1 cellular context compared by ENCODE assay signal in the genomic region with DNA sequence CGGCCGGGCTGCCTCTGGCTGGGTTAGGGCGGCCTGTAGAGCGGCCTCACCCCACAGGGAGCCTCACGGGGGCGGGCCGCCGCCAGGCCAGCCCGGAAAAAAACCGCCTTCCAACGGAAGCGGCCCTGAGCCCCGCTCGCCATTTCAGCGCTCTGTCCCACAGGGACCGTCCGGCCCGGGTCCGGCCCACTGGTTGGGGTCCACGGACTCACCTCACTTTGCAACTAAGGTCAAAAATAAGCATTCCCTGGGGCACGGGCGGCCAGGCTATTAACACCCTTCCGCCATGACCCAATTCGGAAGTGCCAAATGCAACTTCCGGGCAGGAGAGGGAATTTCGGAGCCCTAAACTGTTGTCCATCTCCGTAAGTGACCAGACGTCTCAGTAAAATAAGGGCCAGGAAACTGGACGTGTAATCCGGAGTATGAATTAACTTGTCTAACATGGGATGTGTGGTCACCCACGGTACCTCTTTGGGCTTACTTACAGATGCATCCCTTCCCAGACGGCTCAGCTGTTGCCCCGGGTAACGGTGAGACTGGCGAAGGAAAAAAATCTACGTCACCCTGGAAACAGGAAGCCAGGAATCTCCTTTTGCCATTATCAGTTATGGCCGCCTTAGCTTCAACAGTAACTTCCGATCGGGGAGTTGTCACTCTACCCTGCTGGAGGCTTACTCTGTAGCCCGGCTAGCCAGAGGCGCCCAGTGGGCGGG.
TF ChIP-seq lines count a peak whose summit lies in the region.

Gene BBIP1 (minus strand): TSS at position 548 of the 716 bp plus-strand sequence. CDS start 1,023 bp downstream, outside the sequence.

TF ChIP-seq in HEK293, 187 proteins besides CTCF, POLR2A, EP300 and RAD21 (continued from another document and continues in another):
- TF ChIP-seq, protein P1, sequence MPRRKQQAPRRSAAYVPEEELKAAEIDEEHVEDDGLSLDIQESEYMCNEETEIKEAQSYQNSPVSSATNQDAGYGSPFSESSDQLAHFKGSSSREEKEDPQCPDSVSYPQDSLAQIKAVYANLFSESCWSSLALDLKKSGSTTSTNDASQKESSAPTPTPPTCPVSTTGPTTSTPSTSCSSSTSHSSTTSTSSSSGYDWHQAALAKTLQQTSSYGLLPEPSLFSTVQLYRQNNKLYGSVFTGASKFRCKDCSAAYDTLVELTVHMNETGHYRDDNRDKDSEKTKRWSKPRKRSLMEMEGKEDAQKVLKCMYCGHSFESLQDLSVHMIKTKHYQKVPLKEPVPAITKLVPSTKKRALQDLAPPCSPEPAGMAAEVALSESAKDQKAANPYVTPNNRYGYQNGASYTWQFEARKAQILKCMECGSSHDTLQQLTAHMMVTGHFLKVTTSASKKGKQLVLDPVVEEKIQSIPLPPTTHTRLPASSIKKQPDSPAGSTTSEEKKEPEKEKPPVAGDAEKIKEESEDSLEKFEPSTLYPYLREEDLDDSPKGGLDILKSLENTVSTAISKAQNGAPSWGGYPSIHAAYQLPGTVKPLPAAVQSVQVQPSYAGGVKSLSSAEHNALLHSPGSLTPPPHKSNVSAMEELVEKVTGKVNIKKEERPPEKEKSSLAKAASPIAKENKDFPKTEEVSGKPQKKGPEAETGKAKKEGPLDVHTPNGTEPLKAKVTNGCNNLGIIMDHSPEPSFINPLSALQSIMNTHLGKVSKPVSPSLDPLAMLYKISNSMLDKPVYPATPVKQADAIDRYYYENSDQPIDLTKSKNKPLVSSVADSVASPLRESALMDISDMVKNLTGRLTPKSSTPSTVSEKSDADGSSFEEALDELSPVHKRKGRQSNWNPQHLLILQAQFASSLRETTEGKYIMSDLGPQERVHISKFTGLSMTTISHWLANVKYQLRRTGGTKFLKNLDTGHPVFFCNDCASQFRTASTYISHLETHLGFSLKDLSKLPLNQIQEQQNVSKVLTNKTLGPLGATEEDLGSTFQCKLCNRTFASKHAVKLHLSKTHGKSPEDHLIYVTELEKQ (tag by site-specific recombination; IDR thresholded peaks at IDR 0.05; ENCODE audit: borderline replicate concordance): 0 out of 2 replicates have a peak, but pooled peaks have one; percentile 24
- TF ChIP-seq SP2 (tag by site-specific recombination; IDR thresholded peaks at IDR 0.05) (peak; percentile 95), ZNF510 (tag by site-specific recombination; IDR thresholded peaks at IDR 0.05; ENCODE audit: insufficient replicate concordance) (no peak), ZNF16 (tag by site-specific recombination; IDR thresholded peaks at IDR 0.05; ENCODE audit: low read depth) (no peak), ZBTB10 (tag by site-specific recombination; IDR thresholded peaks at IDR 0.05) (peak; percentile 89), MYNN (tag by site-specific recombination; IDR thresholded peaks at IDR 0.05; ENCODE audit: borderline replicate concordance) (peak; percentile 83), ZBTB17 (tag by site-specific recombination; IDR thresholded peaks at IDR 0.05) (peak; percentile 96), ZBTB20 (tag by site-specific recombination; IDR thresholded peaks at IDR 0.05) (peak; percentile 83), KLF9 (tag by site-specific recombination; IDR thresholded peaks at IDR 0.05; ENCODE audit: low read depth) (peak; percentile 73), ZBTB26 (tag by site-specific recombination; optimal IDR thresholded peaks at IDR 0.05) (peak; percentile 39), ZNF2 (tag by site-specific recombination; IDR thresholded peaks at IDR 0.05) (peak; percentile 94), ZNF747 (tag by site-specific recombination; IDR thresholded peaks at IDR 0.05) (no peak), ZNF530 (tag by site-specific recombination; IDR thresholded peaks at IDR 0.05; ENCODE audit: low read depth) (no peak), BCL11B (tag by site-specific recombination; IDR thresholded peaks at IDR 0.05; ENCODE audit: low read depth) (peak; percentile 78; the same call in 1 of the 2 replicates), BCL11A (tag by site-specific recombination; IDR thresholded peaks at IDR 0.05; ENCODE audit: low read depth) (peak; percentile 93), ZXDB (tag by site-specific recombination; IDR thresholded peaks at IDR 0.05) (peak; percentile 93), ZNF157 (tag by site-specific recombination; IDR thresholded peaks at IDR 0.05) (no peak), ZNF558 (tag by site-specific recombination; IDR thresholded peaks at IDR 0.05) (no peak), ZBTB1 (tag by site-specific recombination; IDR thresholded peaks at IDR 0.05) (no peak), ZNF37A (tag by site-specific recombination; IDR thresholded peaks at IDR 0.05) (no peak), HIC1 (tag by site-specific recombination; IDR thresholded peaks at IDR 0.05) (peak; percentile 90), ZNF76 (tag by site-specific recombination; IDR thresholded peaks at IDR 0.05; ENCODE audit: borderline replicate concordance, low read depth) (peak; percentile 86), ZNF174 (tag by site-specific recombination; IDR thresholded peaks at IDR 0.05) (no peak), ZNF501 (tag by site-specific recombination; IDR thresholded peaks at IDR 0.05) (peak; percentile 62; the same call in 1 of the 2 replicates), ZEB2 (tag by site-specific recombination; IDR thresholded peaks at IDR 0.05) (peak; percentile 81; the same call in 1 of the 2 replicates), ZNF610 (tag by site-specific recombination; IDR thresholded peaks at IDR 0.05; ENCODE audit: borderline replicate concordance) (peak; percentile 81; the same call in 1 of the 2 replicates), ZNF555 (tag by site-specific recombination; conservative IDR thresholded peaks at IDR 0.05) (no peak), ZNF580 (tag by site-specific recombination; IDR thresholded peaks at IDR 0.05) (peak; percentile 92)
- TF ChIP-seq, protein P2, sequence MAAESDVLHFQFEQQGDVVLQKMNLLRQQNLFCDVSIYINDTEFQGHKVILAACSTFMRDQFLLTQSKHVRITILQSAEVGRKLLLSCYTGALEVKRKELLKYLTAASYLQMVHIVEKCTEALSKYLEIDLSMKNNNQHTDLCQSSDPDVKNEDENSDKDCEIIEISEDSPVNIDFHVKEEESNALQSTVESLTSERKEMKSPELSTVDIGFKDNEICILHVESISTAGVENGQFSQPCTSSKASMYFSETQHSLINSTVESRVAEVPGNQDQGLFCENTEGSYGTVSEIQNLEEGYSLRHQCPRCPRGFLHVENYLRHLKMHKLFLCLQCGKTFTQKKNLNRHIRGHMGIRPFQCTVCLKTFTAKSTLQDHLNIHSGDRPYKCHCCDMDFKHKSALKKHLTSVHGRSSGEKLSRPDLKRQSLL (tag by site-specific recombination; IDR thresholded peaks at IDR 0.05): 0 out of 2 replicates have a peak, but pooled peaks have one; percentile 29
- TF ChIP-seq, protein P3, sequence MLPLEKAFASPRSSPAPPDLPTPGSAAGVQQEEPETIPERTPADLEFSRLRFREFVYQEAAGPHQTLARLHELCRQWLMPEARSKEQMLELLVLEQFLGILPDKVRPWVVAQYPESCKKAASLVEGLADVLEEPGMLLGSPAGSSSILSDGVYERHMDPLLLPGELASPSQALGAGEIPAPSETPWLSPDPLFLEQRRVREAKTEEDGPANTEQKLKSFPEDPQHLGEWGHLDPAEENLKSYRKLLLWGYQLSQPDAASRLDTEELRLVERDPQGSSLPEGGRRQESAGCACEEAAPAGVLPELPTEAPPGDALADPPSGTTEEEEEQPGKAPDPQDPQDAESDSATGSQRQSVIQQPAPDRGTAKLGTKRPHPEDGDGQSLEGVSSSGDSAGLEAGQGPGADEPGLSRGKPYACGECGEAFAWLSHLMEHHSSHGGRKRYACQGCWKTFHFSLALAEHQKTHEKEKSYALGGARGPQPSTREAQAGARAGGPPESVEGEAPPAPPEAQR (tag by site-specific recombination; IDR thresholded peaks at IDR 0.05): 0 out of 2 replicates have a peak, but pooled peaks have one; percentile 41
- TF ChIP-seq, protein P4, sequence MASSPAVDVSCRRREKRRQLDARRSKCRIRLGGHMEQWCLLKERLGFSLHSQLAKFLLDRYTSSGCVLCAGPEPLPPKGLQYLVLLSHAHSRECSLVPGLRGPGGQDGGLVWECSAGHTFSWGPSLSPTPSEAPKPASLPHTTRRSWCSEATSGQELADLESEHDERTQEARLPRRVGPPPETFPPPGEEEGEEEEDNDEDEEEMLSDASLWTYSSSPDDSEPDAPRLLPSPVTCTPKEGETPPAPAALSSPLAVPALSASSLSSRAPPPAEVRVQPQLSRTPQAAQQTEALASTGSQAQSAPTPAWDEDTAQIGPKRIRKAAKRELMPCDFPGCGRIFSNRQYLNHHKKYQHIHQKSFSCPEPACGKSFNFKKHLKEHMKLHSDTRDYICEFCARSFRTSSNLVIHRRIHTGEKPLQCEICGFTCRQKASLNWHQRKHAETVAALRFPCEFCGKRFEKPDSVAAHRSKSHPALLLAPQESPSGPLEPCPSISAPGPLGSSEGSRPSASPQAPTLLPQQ (tag by site-specific recombination; IDR thresholded peaks at IDR 0.05): peak; percentile 44; the same call in 1 of the 2 replicates
- TF ChIP-seq, protein P5, sequence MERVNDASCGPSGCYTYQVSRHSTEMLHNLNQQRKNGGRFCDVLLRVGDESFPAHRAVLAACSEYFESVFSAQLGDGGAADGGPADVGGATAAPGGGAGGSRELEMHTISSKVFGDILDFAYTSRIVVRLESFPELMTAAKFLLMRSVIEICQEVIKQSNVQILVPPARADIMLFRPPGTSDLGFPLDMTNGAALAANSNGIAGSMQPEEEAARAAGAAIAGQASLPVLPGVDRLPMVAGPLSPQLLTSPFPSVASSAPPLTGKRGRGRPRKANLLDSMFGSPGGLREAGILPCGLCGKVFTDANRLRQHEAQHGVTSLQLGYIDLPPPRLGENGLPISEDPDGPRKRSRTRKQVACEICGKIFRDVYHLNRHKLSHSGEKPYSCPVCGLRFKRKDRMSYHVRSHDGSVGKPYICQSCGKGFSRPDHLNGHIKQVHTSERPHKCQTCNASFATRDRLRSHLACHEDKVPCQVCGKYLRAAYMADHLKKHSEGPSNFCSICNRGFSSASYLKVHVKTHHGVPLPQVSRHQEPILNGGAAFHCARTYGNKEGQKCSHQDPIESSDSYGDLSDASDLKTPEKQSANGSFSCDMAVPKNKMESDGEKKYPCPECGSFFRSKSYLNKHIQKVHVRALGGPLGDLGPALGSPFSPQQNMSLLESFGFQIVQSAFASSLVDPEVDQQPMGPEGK (tag by site-specific recombination; IDR thresholded peaks at IDR 0.05): peak; percentile 98
- TF ChIP-seq, protein P6, sequence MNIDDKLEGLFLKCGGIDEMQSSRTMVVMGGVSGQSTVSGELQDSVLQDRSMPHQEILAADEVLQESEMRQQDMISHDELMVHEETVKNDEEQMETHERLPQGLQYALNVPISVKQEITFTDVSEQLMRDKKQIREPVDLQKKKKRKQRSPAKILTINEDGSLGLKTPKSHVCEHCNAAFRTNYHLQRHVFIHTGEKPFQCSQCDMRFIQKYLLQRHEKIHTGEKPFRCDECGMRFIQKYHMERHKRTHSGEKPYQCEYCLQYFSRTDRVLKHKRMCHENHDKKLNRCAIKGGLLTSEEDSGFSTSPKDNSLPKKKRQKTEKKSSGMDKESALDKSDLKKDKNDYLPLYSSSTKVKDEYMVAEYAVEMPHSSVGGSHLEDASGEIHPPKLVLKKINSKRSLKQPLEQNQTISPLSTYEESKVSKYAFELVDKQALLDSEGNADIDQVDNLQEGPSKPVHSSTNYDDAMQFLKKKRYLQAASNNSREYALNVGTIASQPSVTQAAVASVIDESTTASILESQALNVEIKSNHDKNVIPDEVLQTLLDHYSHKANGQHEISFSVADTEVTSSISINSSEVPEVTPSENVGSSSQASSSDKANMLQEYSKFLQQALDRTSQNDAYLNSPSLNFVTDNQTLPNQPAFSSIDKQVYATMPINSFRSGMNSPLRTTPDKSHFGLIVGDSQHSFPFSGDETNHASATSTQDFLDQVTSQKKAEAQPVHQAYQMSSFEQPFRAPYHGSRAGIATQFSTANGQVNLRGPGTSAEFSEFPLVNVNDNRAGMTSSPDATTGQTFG (tag by site-specific recombination; IDR thresholded peaks at IDR 0.05; ENCODE audit: borderline replicate concordance): no peak
